Comparison of ENCODE assay signal across 1 cellular context in genomic region chr19:54231077-54231931, GRCh38.
TF ChIP-seq lines count a peak whose summit lies in the region.

No MANE protein-coding gene starts in this region.

TF ChIP-seq in K562, 482 proteins besides CTCF, POLR2A, EP300 and RAD21 (continued from another document and continues in another):
- no peak for TF ChIP-seq ZNF347 (CRISPR knock-in tag; IDR thresholded peaks at IDR 0.05; ENCODE audit: low read depth)
- TF ChIP-seq CHAMP1 (IDR thresholded peaks at IDR 0.05) = no peak
- 0 out of 2 replicates have a peak, but pooled peaks have one; percentile 22 for TF ChIP-seq ZNF431 (CRISPR knock-in tag; IDR thresholded peaks at IDR 0.05)
- TF ChIP-seq MTF1 (CRISPR knock-in tag; IDR thresholded peaks at IDR 0.05; ENCODE audit: borderline replicate concordance) = no peak
- no peak for TF ChIP-seq CREB3L1 (IDR thresholded peaks at IDR 0.05; ENCODE audit: borderline replicate concordance, low read depth)
- TF ChIP-seq POLR3G (IDR thresholded peaks at IDR 0.05; ENCODE audit: extremely low read depth, insufficient read length, insufficient replicate concordance) = no peak
- TF ChIP-seq ZNF445 (CRISPR knock-in tag; IDR thresholded peaks at IDR 0.05; ENCODE audit: low read depth) = no peak
- TF ChIP-seq ZNF384 (IDR thresholded peaks at IDR 0.05; ENCODE audit: low read depth, low read length) = no peak
- peak; percentile 94 for TF ChIP-seq SMC3 (conservative IDR thresholded peaks at IDR 0.05; ENCODE audit: insufficient read depth, low read depth, low read length)
- no peak for TF ChIP-seq NUFIP1 (IDR thresholded peaks at IDR 0.05; ENCODE audit: partially characterized antibody)
- TF ChIP-seq ZNF589 (CRISPR knock-in tag; IDR thresholded peaks at IDR 0.05; ENCODE audit: low read depth) = no peak
- TF ChIP-seq BRCA1 (IDR thresholded peaks at IDR 0.05) = no peak
- no peak for TF ChIP-seq BRCA1 (CRISPR knock-in tag; IDR thresholded peaks at IDR 0.05)
- TF ChIP-seq GTF2F1 (IDR thresholded peaks at IDR 0.05; ENCODE audit: low read depth, low read length) = no peak
- TF ChIP-seq ZNF253 (CRISPR knock-in tag; conservative IDR thresholded peaks at IDR 0.05) = no peak
- no peak for TF ChIP-seq CHCHD3 (CRISPR knock-in tag; IDR thresholded peaks at IDR 0.05)
- TF ChIP-seq CGGBP1 (CRISPR knock-in tag; IDR thresholded peaks at IDR 0.05) = no peak
- no peak for TF ChIP-seq ZNF79 (CRISPR knock-in tag; IDR thresholded peaks at IDR 0.05; ENCODE audit: low read depth)
- peak; percentile 88 for TF ChIP-seq ZEB2 (IDR thresholded peaks at IDR 0.05)
- TF ChIP-seq MTA1 (IDR thresholded peaks at IDR 0.05; ENCODE audit: borderline replicate concordance) = no peak
- no peak for TF ChIP-seq HNRNPH1 (optimal IDR thresholded peaks at IDR 0.05; ENCODE audit: low read depth, low read length)
- no peak for TF ChIP-seq SNRNP70 (optimal IDR thresholded peaks at IDR 0.05; ENCODE audit: low read depth, low read length)
- no peak for TF ChIP-seq KLF13 (tag; IDR thresholded peaks at IDR 0.05; ENCODE audit: borderline replicate concordance, low read depth)
- TF ChIP-seq FOXJ3 (CRISPR knock-in tag; IDR thresholded peaks at IDR 0.05) = no peak
- TF ChIP-seq RERE (CRISPR knock-in tag; IDR thresholded peaks at IDR 0.05; ENCODE audit: borderline replicate concordance) = no peak
- peak; percentile 96 for TF ChIP-seq FOSL1 (tag; conservative IDR thresholded peaks at IDR 0.05)
- TF ChIP-seq PML (IDR thresholded peaks at IDR 0.05; ENCODE audit: low read length) = no peak
- TF ChIP-seq ZNF23 (CRISPR knock-in tag; IDR thresholded peaks at IDR 0.05) = no peak
- TF ChIP-seq MECOM (CRISPR knock-in tag; IDR thresholded peaks at IDR 0.05) = no peak
- TF ChIP-seq DMBX1 (CRISPR knock-in tag; IDR thresholded peaks at IDR 0.05; ENCODE audit: borderline replicate concordance) = no peak
- TF ChIP-seq GTF3C2 (IDR thresholded peaks at IDR 0.05; ENCODE audit: borderline replicate concordance, extremely low read depth, insufficient read length) = no peak
- TF ChIP-seq ZNF134 (CRISPR knock-in tag; conservative IDR thresholded peaks at IDR 0.05) = no peak
- TF ChIP-seq CAMTA2 (CRISPR knock-in tag; conservative IDR thresholded peaks at IDR 0.05) = no peak
- TF ChIP-seq PCBP1 (IDR thresholded peaks at IDR 0.05; ENCODE audit: low read depth, low read length, poor library complexity, severe bottlenecking) = no peak
- TF ChIP-seq ZBTB40 (IDR thresholded peaks at IDR 0.05) = no peak
- TF ChIP-seq ZBTB40 (CRISPR knock-in tag; IDR thresholded peaks at IDR 0.05) = no peak
- TF ChIP-seq PREB (CRISPR knock-in tag; IDR thresholded peaks at IDR 0.05) = no peak
- no peak for TF ChIP-seq TAF15 (IDR thresholded peaks at IDR 0.05; ENCODE audit: low read depth, low read length)
